In the genomic region with DNA sequence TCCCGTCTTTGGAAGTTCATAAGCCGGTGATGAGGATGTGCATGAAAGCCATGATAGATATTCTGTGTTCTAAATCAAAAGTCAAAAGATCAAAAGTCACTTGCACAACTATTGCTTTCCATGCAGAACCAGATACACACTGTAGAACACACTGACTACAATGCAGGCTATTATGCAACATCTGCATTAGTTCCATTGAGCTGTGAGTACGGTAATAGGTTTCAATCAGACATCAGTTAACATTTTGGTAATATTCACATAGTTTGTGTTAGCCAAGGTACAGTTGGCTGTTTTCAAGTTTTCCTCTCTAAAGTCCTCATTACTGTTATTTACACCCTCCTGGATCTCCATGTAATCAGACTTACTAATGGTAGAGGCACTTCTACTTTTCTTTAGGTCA, we compare ENCODE assay signal across 15 cellular contexts. TPM values are rescaled to one million over a fixed set of nuclear protein-coding genes. Genes with fewer than 3 reads are reported as not detected.
DNase-seq lines count a peak whose midpoint lies in the region; ATAC-seq and TF ChIP-seq lines count a peak whose summit lies in the region.
"Had no signal": no experiment of that assay in that cellular context is flagged by ENCODE, and none has a peak within 500 bp of the region (broad histone marks: within the 10 kb centered on the region; RNA-seq: fewer than 3 reads in every experiment).

No MANE protein-coding gene starts in this region.

- H3K27ac ChIP-seq in SK-N-MC (no peak overlapping the region), cingulate gyrus (ENCODE audit: low read depth, low read length) (peak overlapping the region; percentile 52)
- H3K27ac ChIP-seq: 22Rv1; BLaER1 treated with 17β-estradiol and CSF1 and Interleukin-3, amounts not matched to agents 10 nM and 100 nM had no signal

- no peak for ATAC-seq in omental fat pad (ENCODE audit: low FRiP score)

- peak overlapping the region; percentile 94 for H3K4me3 ChIP-seq in SK-N-MC
- H3K4me3 ChIP-seq: BLaER1 treated with 17β-estradiol and CSF1 and Interleukin-3, amounts not matched to agents 10 nM and 100 nM had no signal

- H3K27ac Mint-ChIP-seq in activated naive CD4-positive, alpha-beta T cell treated with anti-CD3 and anti-CD28 coated beads, Interleukin-2, amount 50 U/mL, for 24 hours, result peak overlapping the region; percentile 49
- H3K27ac Mint-ChIP-seq in activated CD4-positive, alpha-beta T cell treated with anti-CD3 and anti-CD28 coated beads, Interleukin-2, amount 10 ng/mL, durations not matched to agents 7 days and 5 days, result no peak overlapping the region
- H3K27ac Mint-ChIP-seq: CD4-positive, CD25-positive, alpha-beta regulatory T cell; H9 had no signal

- H3K9me3 Mint-ChIP-seq in activated naive CD4-positive, alpha-beta T cell treated with anti-CD3 and anti-CD28 coated beads, Interleukin-2, amount 50 U/mL, for 24 hours, result no peaks in the 10 kb centered on the region
- no peaks in the 10 kb centered on the region for H3K9me3 Mint-ChIP-seq in activated CD4-positive, alpha-beta T cell treated with anti-CD3 and anti-CD28 coated beads, Interleukin-2, amount 10 ng/mL, durations not matched to agents 7 days and 5 days
- H3K9me3 Mint-ChIP-seq: H9 had no signal

- CTCF ChIA-PET in activated CD4-positive, alpha-beta T cell treated with anti-CD3 and anti-CD28 coated beads, Interleukin-2, amount 10 ng/mL, durations not matched to agents 7 days and 5 days (lab: Charles Lee), result interaction anchor here (1.2 to 1.9 kb wide), 2 partner anchors 16 to 47 kb away, joined by 3 to 5 read pairs; no protein-coding TSS in a partner anchor

- POLR2A ChIA-PET in activated CD4-positive, alpha-beta T cell treated with anti-CD3 and anti-CD28 coated beads, Interleukin-2, amount 10 ng/mL, durations not matched to agents 7 days and 5 days (lab: Charles Lee), result no interaction called here

- no peak for TF ChIP-seq CTCF in omental fat pad (IDR thresholded peaks at IDR 0.05)

- DNase-seq in activated naive CD4-positive, alpha-beta T cell treated with Interleukin-2 at 50 U/mL for 16 hours, result no peak
- DNase-seq in SK-N-MC (ENCODE audit: low read depth, low spot score) (no peak), superior temporal gyrus (ENCODE audit: extremely low spot score) (peak; percentile 56), omental fat pad (ENCODE audit: low spot score) (no peak), AML-193 (lab: John Stamatoyannopoulos, UW) (no peak)
- no peak for DNase-seq in activated CD4-positive, alpha-beta T cell treated with anti-CD3 and anti-CD28 coated beads, Interleukin-2, amount 10 ng/mL, durations not matched to agents 7 days and 5 days
- DNase-seq: CD4-positive, CD25-positive, alpha-beta regulatory T cell; DMS 273 treated with DMSO at 0.1 percent for 48 hours; GOT3; H9 had no signal

- H3K36me3 Mint-ChIP-seq in activated naive CD4-positive, alpha-beta T cell treated with anti-CD3 and anti-CD28 coated beads, Interleukin-2, amount 50 U/mL, for 24 hours, result no peaks in the 10 kb centered on the region
- H3K36me3 Mint-ChIP-seq in activated CD4-positive, alpha-beta T cell treated with anti-CD3 and anti-CD28 coated beads, Interleukin-2, amount 10 ng/mL, durations not matched to agents 7 days and 5 days (ENCODE audit: low read depth), result no peaks in the 10 kb centered on the region

- no peak overlapping the region for H3K9ac ChIP-seq in SK-N-MC (ENCODE audit: insufficient read length)
- H3K9ac ChIP-seq: BLaER1 treated with 17β-estradiol and CSF1 and Interleukin-3, amounts not matched to agents 10 nM and 100 nM had no signal

- peaks cover 31% of the 10 kb centered on the region for H3K27me3 Mint-ChIP-seq in activated naive CD4-positive, alpha-beta T cell treated with anti-CD3 and anti-CD28 coated beads, Interleukin-2, amount 50 U/mL, for 24 hours
- H3K27me3 Mint-ChIP-seq in activated CD4-positive, alpha-beta T cell treated with anti-CD3 and anti-CD28 coated beads, Interleukin-2, amount 10 ng/mL, durations not matched to agents 7 days and 5 days, result peaks cover 32% of the 10 kb centered on the region

- peaks cover 10% of the 10 kb centered on the region for H3K4me1 Mint-ChIP-seq in activated naive CD4-positive, alpha-beta T cell treated with anti-CD3 and anti-CD28 coated beads, Interleukin-2, amount 50 U/mL, for 24 hours
- peaks cover 12% of the 10 kb centered on the region for H3K4me1 Mint-ChIP-seq in activated CD4-positive, alpha-beta T cell treated with anti-CD3 and anti-CD28 coated beads, Interleukin-2, amount 10 ng/mL, durations not matched to agents 7 days and 5 days

- no peak overlapping the region for H3K4me3 Mint-ChIP-seq in activated naive CD4-positive, alpha-beta T cell treated with anti-CD3 and anti-CD28 coated beads, Interleukin-2, amount 50 U/mL, for 24 hours
- H3K4me3 Mint-ChIP-seq in activated CD4-positive, alpha-beta T cell treated with anti-CD3 and anti-CD28 coated beads, Interleukin-2, amount 10 ng/mL, durations not matched to agents 7 days and 5 days, result no peak overlapping the region
- H3K4me3 Mint-ChIP-seq: H9 had no signal

- H3K36me3 ChIP-seq in SK-N-MC (ENCODE audit: insufficient read depth, low read length), result peaks cover 55% of the 10 kb centered on the region
- H3K36me3 ChIP-seq: BLaER1 treated with 17β-estradiol and CSF1 and Interleukin-3, amounts not matched to agents 10 nM and 100 nM had no signal

- no peaks in the 10 kb centered on the region for H3K9me3 ChIP-seq in SK-N-MC (ENCODE audit: low read depth, low read length)
- H3K9me3 ChIP-seq: BLaER1 treated with 17β-estradiol and CSF1 and Interleukin-3, amounts not matched to agents 10 nM and 100 nM had no signal

RNA-seq across cellular contexts. Expression of a gene that starts 3.1 kb away (rescaled TPM):
- 10 to 100 TPM in 1 of 4 donors, 1 to 10 TPM in 3; 1.9 to 29.8 (median 3.1) TPM for total RNA-seq in omental fat pad
- 1 to 10 TPM; 3.5 to 3.9 TPM for total RNA-seq in activated CD4-positive, alpha-beta T cell treated with anti-CD3 and anti-CD28 coated beads, Interleukin-2, amount 10 ng/mL, durations not matched to agents 7 days and 5 days
- total RNA-seq: HT1080 had no signal
